Comparison of ENCODE assay signal across 1 cellular context in genomic region chr10:100896876-100897461, GRCh38.
TF ChIP-seq lines count a peak whose summit lies in the region.

No MANE protein-coding gene starts in this region.

TF ChIP-seq in HEK293, 187 proteins besides CTCF, POLR2A, EP300 and RAD21 (continued from another document):
- TF ChIP-seq ELK4 (IDR thresholded peaks at IDR 0.05; ENCODE audit: borderline replicate concordance, low read depth, low read length) (no peak), ZNF544 (tag by site-specific recombination; IDR thresholded peaks at IDR 0.05) (no peak), GLIS1 (tag by site-specific recombination; IDR thresholded peaks at IDR 0.05) (peak; percentile 70), ZNF560 (tag by site-specific recombination; IDR thresholded peaks at IDR 0.05; ENCODE audit: borderline replicate concordance) (no peak), ZNF335 (tag by site-specific recombination; conservative IDR thresholded peaks at IDR 0.05) (peak; percentile 60; the same call in 1 of the 2 replicates), ZNF292 (tag by site-specific recombination; IDR thresholded peaks at IDR 0.05; ENCODE audit: borderline replicate concordance, low read depth) (no peak), SP7 (tag by site-specific recombination; IDR thresholded peaks at IDR 0.05) (no peak; the same call in 1 of the 2 replicates), ZIC2 (tag by site-specific recombination; IDR thresholded peaks at IDR 0.05) (peak; percentile 21; the same call in 1 of the 2 replicates), ZNF121 (tag by site-specific recombination; IDR thresholded peaks at IDR 0.05) (0 out of 2 replicates have a peak, but pooled peaks have one; percentile 12), ZBTB17 (tag by site-specific recombination; IDR thresholded peaks at IDR 0.05) (peak; percentile 34; the same call in 1 of the 2 replicates), ZFP41 (tag by site-specific recombination; IDR thresholded peaks at IDR 0.05; ENCODE audit: borderline replicate concordance) (no peak), ZNF580 (tag by site-specific recombination; IDR thresholded peaks at IDR 0.05) (no peak), ZNF10 (tag by site-specific recombination; IDR thresholded peaks at IDR 0.05) (no peak)
- TF ChIP-seq, protein P1, sequence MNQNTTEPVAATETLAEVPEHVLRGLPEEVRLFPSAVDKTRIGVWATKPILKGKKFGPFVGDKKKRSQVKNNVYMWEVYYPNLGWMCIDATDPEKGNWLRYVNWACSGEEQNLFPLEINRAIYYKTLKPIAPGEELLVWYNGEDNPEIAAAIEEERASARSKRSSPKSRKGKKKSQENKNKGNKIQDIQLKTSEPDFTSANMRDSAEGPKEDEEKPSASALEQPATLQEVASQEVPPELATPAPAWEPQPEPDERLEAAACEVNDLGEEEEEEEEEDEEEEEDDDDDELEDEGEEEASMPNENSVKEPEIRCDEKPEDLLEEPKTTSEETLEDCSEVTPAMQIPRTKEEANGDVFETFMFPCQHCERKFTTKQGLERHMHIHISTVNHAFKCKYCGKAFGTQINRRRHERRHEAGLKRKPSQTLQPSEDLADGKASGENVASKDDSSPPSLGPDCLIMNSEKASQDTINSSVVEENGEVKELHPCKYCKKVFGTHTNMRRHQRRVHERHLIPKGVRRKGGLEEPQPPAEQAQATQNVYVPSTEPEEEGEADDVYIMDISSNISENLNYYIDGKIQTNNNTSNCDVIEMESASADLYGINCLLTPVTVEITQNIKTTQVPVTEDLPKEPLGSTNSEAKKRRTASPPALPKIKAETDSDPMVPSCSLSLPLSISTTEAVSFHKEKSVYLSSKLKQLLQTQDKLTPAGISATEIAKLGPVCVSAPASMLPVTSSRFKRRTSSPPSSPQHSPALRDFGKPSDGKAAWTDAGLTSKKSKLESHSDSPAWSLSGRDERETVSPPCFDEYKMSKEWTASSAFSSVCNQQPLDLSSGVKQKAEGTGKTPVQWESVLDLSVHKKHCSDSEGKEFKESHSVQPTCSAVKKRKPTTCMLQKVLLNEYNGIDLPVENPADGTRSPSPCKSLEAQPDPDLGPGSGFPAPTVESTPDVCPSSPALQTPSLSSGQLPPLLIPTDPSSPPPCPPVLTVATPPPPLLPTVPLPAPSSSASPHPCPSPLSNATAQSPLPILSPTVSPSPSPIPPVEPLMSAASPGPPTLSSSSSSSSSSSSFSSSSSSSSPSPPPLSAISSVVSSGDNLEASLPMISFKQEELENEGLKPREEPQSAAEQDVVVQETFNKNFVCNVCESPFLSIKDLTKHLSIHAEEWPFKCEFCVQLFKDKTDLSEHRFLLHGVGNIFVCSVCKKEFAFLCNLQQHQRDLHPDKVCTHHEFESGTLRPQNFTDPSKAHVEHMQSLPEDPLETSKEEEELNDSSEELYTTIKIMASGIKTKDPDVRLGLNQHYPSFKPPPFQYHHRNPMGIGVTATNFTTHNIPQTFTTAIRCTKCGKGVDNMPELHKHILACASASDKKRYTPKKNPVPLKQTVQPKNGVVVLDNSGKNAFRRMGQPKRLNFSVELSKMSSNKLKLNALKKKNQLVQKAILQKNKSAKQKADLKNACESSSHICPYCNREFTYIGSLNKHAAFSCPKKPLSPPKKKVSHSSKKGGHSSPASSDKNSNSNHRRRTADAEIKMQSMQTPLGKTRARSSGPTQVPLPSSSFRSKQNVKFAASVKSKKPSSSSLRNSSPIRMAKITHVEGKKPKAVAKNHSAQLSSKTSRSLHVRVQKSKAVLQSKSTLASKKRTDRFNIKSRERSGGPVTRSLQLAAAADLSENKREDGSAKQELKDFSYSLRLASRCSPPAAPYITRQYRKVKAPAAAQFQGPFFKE (tag by site-specific recombination; IDR thresholded peaks at IDR 0.05; ENCODE audit: borderline replicate concordance) = no peak
